In the genomic region with DNA sequence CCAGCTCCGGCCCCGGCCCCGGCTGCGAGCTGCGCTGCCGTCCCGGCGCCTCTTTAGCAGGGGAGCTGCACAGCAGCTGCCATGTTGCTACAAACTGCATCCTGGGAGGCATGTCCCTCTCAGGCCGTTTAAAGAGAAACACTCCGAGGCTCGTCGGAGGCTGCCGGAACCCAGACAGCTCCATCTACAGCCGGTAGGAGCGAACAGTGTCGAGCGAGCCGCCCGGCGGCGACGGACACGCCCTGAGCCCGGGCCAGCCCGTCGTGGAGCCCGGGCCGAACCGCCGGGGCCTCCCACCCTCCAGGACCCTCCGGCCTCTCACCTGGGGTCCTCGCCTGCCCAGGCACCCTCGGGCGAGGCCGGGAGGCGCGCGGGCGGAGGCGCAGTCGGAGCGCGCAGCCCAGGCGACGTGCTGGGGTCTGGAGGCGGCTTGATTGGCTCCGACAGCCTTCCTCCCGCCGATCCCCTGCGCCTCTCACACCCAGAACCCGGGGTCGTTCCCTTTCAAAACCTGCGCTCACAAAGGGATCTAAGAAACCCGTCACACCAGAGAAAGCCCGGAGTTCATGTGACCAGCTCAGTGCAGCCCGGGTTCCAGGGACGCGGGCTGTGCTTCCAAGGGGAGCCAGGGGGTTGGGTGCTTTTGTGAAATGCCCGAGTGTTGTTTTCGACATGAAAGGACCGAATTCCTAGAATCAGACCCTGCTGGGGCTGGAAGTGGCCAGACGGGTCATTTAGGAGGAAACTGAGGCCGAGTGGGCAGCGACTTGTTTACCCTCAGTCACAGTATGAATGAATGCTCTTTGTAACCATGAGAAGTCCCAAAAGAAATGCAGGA, we compare ENCODE assay signal across 8 cellular contexts. TPM values are rescaled to one million over a fixed set of nuclear protein-coding genes. Genes with fewer than 3 reads are reported as not detected.
DNase-seq lines count a peak whose midpoint lies in the region; ATAC-seq, FAIRE-seq and TF ChIP-seq lines count a peak whose summit lies in the region.

A gene (minus strand): TSS at position 570 of the 838 bp plus-strand sequence. CDS start 5,040 bp downstream, outside the sequence.

- peaks cover 0 to 7% of the 10 kb centered on the region in 2 donors for H3K36me3 ChIP-seq in ascending aorta
- no peaks in the 10 kb centered on the region for H3K36me3 ChIP-seq in hepatocyte (replicated peaks; ENCODE audit: insufficient read depth, low read depth)

- H3K9me3 ChIP-seq in ascending aorta: no peaks in the 10 kb centered on the region
- no peaks in the 10 kb centered on the region for H3K9me3 ChIP-seq in hepatocyte (ENCODE audit: low read depth)

- peak; percentile 83 for DNase-seq in GM12892 (ENCODE audit: insufficient read length)
- DNase-seq in NCI-H1105 treated with DMSO at 0.1 percent for 48 hours (lab: John Stamatoyannopoulos, UW): peak; percentile 71
- peak; percentile 55 to 92 (median 69) for DNase-seq in T-helper 2 cell
- peak in 1 of 2 donors; percentile 88 for DNase-seq in ascending aorta (ENCODE audit: low spot score in 2 of 2)
- peak; percentile 93 for DNase-seq in hepatocyte (ENCODE audit: low spot score)
- DNase-seq in retinal pigment epithelial cell (ENCODE audit: low read depth): peak; percentile 46
- no peak for DNase-seq in mesenteric fat pad (ENCODE audit: low spot score)

- peak; percentile 92 for ATAC-seq in HG02678 (IDR thresholded peaks at IDR 0.05; ENCODE audit: unreplicated experiment)

- 2% methylated on average over 56 of the region's 64 CpGs for WGBS in hepatocyte (ENCODE audit: low lambda C conversion rate, missing lambda C conversion rate)

- H3K27ac ChIP-seq in ascending aorta (peak within 1 kb of the TSS; percentile 77 to 86), hepatocyte (peak within 1 kb of the TSS; percentile 82)

- no peaks in the 10 kb centered on the region for H3K27me3 ChIP-seq in ascending aorta
- H3K27me3 ChIP-seq in hepatocyte: no peaks in the 10 kb centered on the region

- FAIRE-seq in GM12892 (lab: Jason Lieb, UNC): peak; percentile 86

- TF ChIP-seq CTCF in ascending aorta (IDR thresholded peaks at IDR 0.05) (peak; percentile 28 to 50 (median 38)), hepatocyte (IDR thresholded peaks at IDR 0.05; ENCODE audit: poor library complexity) (peak; percentile 69), retinal pigment epithelial cell (conservative IDR thresholded peaks at IDR 0.05; ENCODE audit: low read depth, low read length) (peak; percentile 37)

- peak; percentile 84 for TF ChIP-seq POLR2A in GM12892 (IDR thresholded peaks at IDR 0.05; ENCODE audit: low read depth, low read length)

- H3K4me1 ChIP-seq in ascending aorta (peaks cover 3 to 9% of the 10 kb centered on the region in 2 donors), hepatocyte (ENCODE audit: insufficient read depth) (peaks cover 10% of the 10 kb centered on the region)

- H3K4me3 ChIP-seq in ascending aorta: peak within 1 kb of the TSS; percentile 85 to 99
- H3K4me3 ChIP-seq in hepatocyte: peak within 1 kb of the TSS; percentile 79
- H3K4me3 ChIP-seq in retinal pigment epithelial cell (ENCODE audit: low read length): peak within 1 kb of the TSS; percentile 76

- H4K20me1 ChIP-seq in hepatocyte (ENCODE audit: insufficient read depth, poor library complexity, severe bottlenecking): peaks cover 6% of the 10 kb centered on the region

- intact Hi-C loops in ascending aorta (cut with DNase I): loop anchor here (2.0 kb wide), 1 partner anchor 36 kb away; a partner anchor contains a TSS

- H3K79me2 ChIP-seq in hepatocyte: peaks cover 35% of the 10 kb centered on the region

- H2AFZ ChIP-seq in hepatocyte: peak within 1 kb of the TSS; percentile 99

- no peaks in the 10 kb centered on the region for H3K9me2 ChIP-seq in hepatocyte (replicated peaks; ENCODE audit: insufficient read depth)

- peak within 1 kb of the TSS; percentile 92 for H3K4me2 ChIP-seq in hepatocyte

RNA-seq across cellular contexts. Expression of the gene that starts here (rescaled TPM):
- 2.8 TPM for polyA plus RNA-seq in GM12892 (2012; ENCODE audit: missing spikeins)
- total RNA-seq in ascending aorta: 13.4 TPM
- 4.3 and 5.6 TPM in 2 replicates for total RNA-seq in hepatocyte
- polyA plus RNA-seq in hepatocyte: 13.9 and 14.8 TPM in 2 replicates
- total RNA-seq in mesenteric fat pad: 9.2 TPM
